In genomic region chr4:3729885-3730226, GRCh38 we compare ENCODE assay signal across 22 cellular contexts. TPM values are rescaled to one million over a fixed set of nuclear protein-coding genes. Genes with fewer than 3 reads are reported as not detected.
"Had no signal": no experiment of that assay in that cellular context is flagged by ENCODE, and none has a peak within 500 bp of the region (broad histone marks: within the 10 kb centered on the region; RNA-seq: fewer than 3 reads in every experiment).

No MANE protein-coding gene starts in this region.

- H3K4me1 ChIP-seq: breast epithelium, upper lobe of right lung had no signal

- H3K9me3 Mint-ChIP-seq: activated naive CD4-positive, alpha-beta T cell treated with anti-CD3 and anti-CD28 coated beads, Interleukin-2, amount 50 U/mL, for 72 hours; activated T-helper 1 cell treated with anti-CD3 and anti-CD28 coated beads, Interleukin-12 subunit alpha, Interleukin-12 subunit beta, Interleukin-2, Interleukin-4 antibody, amounts not matched to agents 30 ng/mL and 10 ng/mL and 1 ng/mL, durations not matched to agents 14 hours and 24 hours and 36 hours; central memory CD8-positive, alpha-beta T cell; stimulated activated memory B cell treated with anti-CD40 and anti-IgM and Interleukin-4, amounts not matched to agents 10 μg/mL and 1 μg/mL and 100 μg/mL, for 72 hours had no signal

- H3K9me3 ChIP-seq: breast epithelium, testis, upper lobe of right lung had no signal

- H3K4me2 ChIP-seq: smooth muscle cell had no signal

- H3K4me3 ChIP-seq: breast epithelium, smooth muscle cell, testis, upper lobe of right lung had no signal

- H3K36me3 Mint-ChIP-seq: activated naive CD4-positive, alpha-beta T cell treated with anti-CD3 and anti-CD28 coated beads, Interleukin-2, amount 50 U/mL, for 72 hours; naive B cell; stimulated activated memory B cell treated with anti-CD40 and anti-IgM and Interleukin-4, amounts not matched to agents 10 μg/mL and 1 μg/mL and 100 μg/mL, for 72 hours had no signal

- H3K4me1 Mint-ChIP-seq: central memory CD8-positive, alpha-beta T cell; stimulated activated memory B cell treated with anti-CD40 and anti-IgM and Interleukin-4, amounts not matched to agents 10 μg/mL and 1 μg/mL and 100 μg/mL, for 72 hours had no signal

- H3K27me3 ChIP-seq: testis had no signal

- DNase-seq: activated CD4-positive, alpha-beta T cell treated with anti-CD3 and anti-CD28 coated beads for 1 hour; activated CD4-positive, alpha-beta T cell treated with anti-CD3 and anti-CD28 coated beads, Interleukin-2, amount 50 U/mL, for 1 hour; activated CD8-positive, alpha-beta T cell treated with anti-CD3 and anti-CD28 coated beads, Interleukin-2, amount 10 ng/mL, durations not matched to agents 7 days and 5 days; activated gamma-delta T cell; effector memory CD4-positive, alpha-beta T cell; foreskin melanocyte; naive B cell; posterior cingulate gyrus; stimulated activated CD4-positive, alpha-beta T cell treated with anti-CD3 and anti-CD28 coated beads, Interleukin-15, amount 100 ng/mL, for 24 hours; T-helper 1 cell; testis; upper lobe of right lung; WERI-Rb-1 had no signal

- H3K27ac Mint-ChIP-seq: activated CD8-positive, alpha-beta T cell treated with anti-CD3 and anti-CD28 coated beads, Interleukin-2, amount 10 ng/mL, durations not matched to agents 7 days and 5 days; activated naive CD4-positive, alpha-beta T cell treated with anti-CD3 and anti-CD28 coated beads, Interleukin-2, amount 50 U/mL, for 72 hours; activated T-helper 1 cell treated with anti-CD3 and anti-CD28 coated beads, Interleukin-12 subunit alpha, Interleukin-12 subunit beta, Interleukin-2, Interleukin-4 antibody, amounts not matched to agents 30 ng/mL and 10 ng/mL and 1 ng/mL, durations not matched to agents 14 hours and 24 hours and 36 hours; naive B cell; stimulated activated memory B cell treated with anti-CD40 and anti-IgM and Interleukin-4, amounts not matched to agents 10 μg/mL and 1 μg/mL and 100 μg/mL, for 72 hours had no signal

- H3K27ac ChIP-seq: breast epithelium, testis, upper lobe of right lung, WERI-Rb-1 had no signal

- H3K36me3 ChIP-seq: breast epithelium, upper lobe of right lung, WERI-Rb-1 had no signal

- FAIRE-seq: colon, endothelial cell of umbilical vein, TTC549 had no signal

- H3K4me3 Mint-ChIP-seq: activated CD8-positive, alpha-beta T cell treated with anti-CD3 and anti-CD28 coated beads, Interleukin-2, amount 10 ng/mL, durations not matched to agents 7 days and 5 days; activated T-helper 1 cell treated with anti-CD3 and anti-CD28 coated beads, Interleukin-12 subunit alpha, Interleukin-12 subunit beta, Interleukin-2, Interleukin-4 antibody, amounts not matched to agents 30 ng/mL and 10 ng/mL and 1 ng/mL, durations not matched to agents 14 hours and 24 hours and 36 hours; central memory CD8-positive, alpha-beta T cell; naive B cell; stimulated activated memory B cell treated with anti-CD40 and anti-IgM and Interleukin-4, amounts not matched to agents 10 μg/mL and 1 μg/mL and 100 μg/mL, for 72 hours had no signal

RNA-seq across cellular contexts. Expression of gene ADRA2C, which starts 36.3 kb away (rescaled TPM):
- total RNA-seq: activated CD8-positive, alpha-beta T cell treated with anti-CD3 and anti-CD28 coated beads, Interleukin-2, amount 10 ng/mL, durations not matched to agents 7 days and 5 days; activated T-helper 1 cell treated with anti-CD3 and anti-CD28 coated beads, Interleukin-12 subunit alpha, Interleukin-12 subunit beta, Interleukin-2, Interleukin-4 antibody, amounts not matched to agents 30 ng/mL and 10 ng/mL and 1 ng/mL, durations not matched to agents 14 hours and 24 hours and 36 hours had no signal
